Comparison of ENCODE assay signal across 17 cellular contexts in the genomic region with DNA sequence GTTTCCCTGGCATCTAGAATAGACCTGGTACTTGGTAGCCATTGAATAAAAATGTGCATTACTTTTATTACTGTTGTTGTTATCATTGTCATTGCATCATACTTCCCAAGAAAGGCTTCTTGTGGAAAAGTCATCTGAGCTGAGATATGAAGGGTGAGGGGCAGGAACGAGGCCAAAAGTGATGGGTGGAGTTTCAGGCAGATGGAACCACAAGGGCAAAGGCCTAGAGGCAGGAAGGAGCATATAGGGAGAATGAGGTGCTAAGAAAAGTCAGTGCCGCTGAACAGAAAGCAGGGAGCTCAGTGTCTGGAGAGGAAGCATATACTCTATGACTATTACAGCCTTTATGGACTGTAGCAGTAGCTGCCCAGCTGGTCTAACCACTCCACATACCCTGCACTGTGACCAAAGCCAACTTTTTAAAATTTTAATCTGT.
A peak's percentile ranks its signal among the peaks of the same experiment; 100 is the strongest.
DNase-seq lines count a peak whose midpoint lies in the region; ATAC-seq and TF ChIP-seq lines count a peak whose summit lies in the region.
"Had no signal": no experiment of that assay in that cellular context is flagged by ENCODE, and none has a peak within 500 bp of the region (broad histone marks: within the 10 kb centered on the region; RNA-seq: fewer than 3 reads in every experiment).

No MANE protein-coding gene starts in this region.

- no peak for DNase-seq in activated CD4-positive, alpha-beta T cell treated with anti-CD3 and anti-CD28 coated beads for 36 hours
- DNase-seq in activated CD4-positive, alpha-beta T cell treated with anti-CD3 and anti-CD28 coated beads for 1 hour, result no peak
- no peak for DNase-seq in mucosa of descending colon
- DNase-seq in OCI-M2 (lab: John Stamatoyannopoulos, UW; ENCODE audit: unreplicated experiment), result no peak
- DNase-seq: CD4-positive, alpha-beta T cell; central memory CD4-positive, alpha-beta T cell; effector memory CD4-positive, alpha-beta T cell; islet precursor cell; NCI-H187 treated with DMSO at 0.1 percent for 48 hours; NCI-H510A treated with DMSO at 0.1 percent for 48 hours had no signal

- no peaks in the 10 kb centered on the region for H3F3A ChIP-seq in Loucy (ENCODE audit: low read depth)

- no peaks in the 10 kb centered on the region for H3K36me3 ChIP-seq in Loucy (ENCODE audit: insufficient read depth, low read length)
- no peaks in the 10 kb centered on the region for H3K36me3 ChIP-seq in esophagus (ENCODE audit: control insufficient read depth in 2 of 2, insufficient read depth in 2 of 2, low read length in 1 of 2)
- no peaks in the 10 kb centered on the region for H3K36me3 ChIP-seq in mucosa of descending colon (ENCODE audit: low read depth)
- H3K36me3 ChIP-seq: tibial nerve had no signal

- H3K4me3 ChIP-seq in Loucy (ENCODE audit: low read length, poor library complexity, severe bottlenecking), result no peak overlapping the region
- no peak overlapping the region for H3K4me3 ChIP-seq in esophagus (ENCODE audit: low read depth in 1 of 2, low read length in 2 of 2)
- no peak overlapping the region for H3K4me3 ChIP-seq in mucosa of descending colon
- H3K4me3 ChIP-seq: A549, tibial nerve had no signal

- H3K4me3 Mint-ChIP-seq in activated CD4-positive, alpha-beta T cell treated with anti-CD3 and anti-CD28 coated beads for 36 hours, result no peak overlapping the region
- no peak overlapping the region for H3K4me3 Mint-ChIP-seq in activated T-helper 17 cell treated with anti-CD3 and anti-CD28 coated beads, Interleukin-2, amount 50 U/mL, for 72 hours
- H3K4me3 Mint-ChIP-seq: activated naive CD4-positive, alpha-beta T cell treated with anti-CD3 and anti-CD28 coated beads, Interleukin-2, amount 50 U/mL, for 24 hours; CD4-positive, alpha-beta T cell had no signal

- no peaks in the 10 kb centered on the region for H3K9me3 Mint-ChIP-seq in activated CD4-positive, alpha-beta T cell treated with anti-CD3 and anti-CD28 coated beads for 36 hours (ENCODE audit: low read depth)
- no peaks in the 10 kb centered on the region for H3K9me3 Mint-ChIP-seq in activated T-helper 17 cell treated with anti-CD3 and anti-CD28 coated beads, Interleukin-2, amount 50 U/mL, for 72 hours
- H3K9me3 Mint-ChIP-seq: activated naive CD4-positive, alpha-beta T cell treated with anti-CD3 and anti-CD28 coated beads, Interleukin-2, amount 50 U/mL, for 24 hours; CD4-positive, alpha-beta T cell had no signal

- peaks cover 49% of the 10 kb centered on the region for H3K4me1 Mint-ChIP-seq in activated CD4-positive, alpha-beta T cell treated with anti-CD3 and anti-CD28 coated beads for 36 hours
- H3K4me1 Mint-ChIP-seq in activated T-helper 17 cell treated with anti-CD3 and anti-CD28 coated beads, Interleukin-2, amount 50 U/mL, for 72 hours, result peaks cover 29% of the 10 kb centered on the region

- intact Hi-C loops in activated CD4-positive, alpha-beta T cell treated with anti-CD3 and anti-CD28 coated beads for 36 hours (cut with DNase I, micrococcal nuclease), result loop anchor here in 1 of 2 experiments (5.0 kb wide), 1 partner anchor 132 kb away; no protein-coding TSS in a partner anchor
- intact Hi-C loops in mucosa of descending colon (cut with DNase I, micrococcal nuclease), result no loop called here

- POLR2A ChIA-PET in activated CD4-positive, alpha-beta T cell treated with anti-CD3 and anti-CD28 coated beads for 36 hours (lab: Charles Lee), result no interaction called here

- H3K9ac ChIP-seq in Loucy (ENCODE audit: low read depth, low read length, poor library complexity, severe bottlenecking), result no peak overlapping the region

- no peaks in the 10 kb centered on the region for H4K20me1 ChIP-seq in Loucy (ENCODE audit: insufficient read depth, low read length, poor library complexity, severe bottlenecking)

- TF ChIP-seq CTCF in Loucy (conservative IDR thresholded peaks at IDR 0.05; ENCODE audit: low read length), result no peak
- TF ChIP-seq CTCF in mucosa of descending colon (IDR thresholded peaks at IDR 0.05), result no peak

- no peaks in the 10 kb centered on the region for H3K36me3 Mint-ChIP-seq in activated CD4-positive, alpha-beta T cell treated with anti-CD3 and anti-CD28 coated beads for 36 hours (ENCODE audit: low read depth)
- no peaks in the 10 kb centered on the region for H3K36me3 Mint-ChIP-seq in activated T-helper 17 cell treated with anti-CD3 and anti-CD28 coated beads, Interleukin-2, amount 50 U/mL, for 72 hours (ENCODE audit: low read depth)
- H3K36me3 Mint-ChIP-seq: activated naive CD4-positive, alpha-beta T cell treated with anti-CD3 and anti-CD28 coated beads, Interleukin-2, amount 50 U/mL, for 24 hours had no signal

- H3K27me3 Mint-ChIP-seq in activated CD4-positive, alpha-beta T cell treated with anti-CD3 and anti-CD28 coated beads for 36 hours, result no peaks in the 10 kb centered on the region
- H3K27me3 Mint-ChIP-seq in activated T-helper 17 cell treated with anti-CD3 and anti-CD28 coated beads, Interleukin-2, amount 50 U/mL, for 72 hours, result no peaks in the 10 kb centered on the region
- H3K27me3 Mint-ChIP-seq: activated naive CD4-positive, alpha-beta T cell treated with anti-CD3 and anti-CD28 coated beads, Interleukin-2, amount 50 U/mL, for 24 hours; CD4-positive, alpha-beta T cell had no signal

- H3K4me1 ChIP-seq in Loucy (ENCODE audit: insufficient read depth, low read length, poor library complexity, severe bottlenecking), result peaks cover 27% of the 10 kb centered on the region
- H3K4me1 ChIP-seq in esophagus (ENCODE audit: control insufficient read depth in 2 of 2, insufficient read depth in 2 of 2, low read length in 1 of 2), result peaks cover 0 to 2% of the 10 kb centered on the region in 2 donors
- H3K4me1 ChIP-seq in mucosa of descending colon (ENCODE audit: low read depth), result no peaks in the 10 kb centered on the region
- H3K4me1 ChIP-seq: A549, tibial nerve had no signal

- ATAC-seq in activated CD4-positive, alpha-beta T cell treated with anti-CD3 and anti-CD28 coated beads for 36 hours, result no peak
- ATAC-seq in mucosa of descending colon, result peak; percentile 83
- ATAC-seq in HG03342 (IDR thresholded peaks at IDR 0.05; ENCODE audit: unreplicated experiment), result no peak
- ATAC-seq in activated T-helper 17 cell treated with anti-CD3 and anti-CD28 coated beads, Interleukin-2, amount 50 U/mL, for 72 hours (replicated peaks), result no peak
- ATAC-seq: A549 had no signal

- no peaks in the 10 kb centered on the region for H3K27me3 ChIP-seq in Loucy (ENCODE audit: insufficient read depth, low read length, poor library complexity, severe bottlenecking)
- H3K27me3 ChIP-seq in esophagus (ENCODE audit: control insufficient read depth in 1 of 2, insufficient read depth in 2 of 2, low read length in 2 of 2), result no peaks in the 10 kb centered on the region
- H3K27me3 ChIP-seq: tibial nerve had no signal

- H3K9me2 ChIP-seq in Loucy (replicated peaks; ENCODE audit: low read depth, low read length), result no peaks in the 10 kb centered on the region

- no peaks in the 10 kb centered on the region for H3K79me2 ChIP-seq in Loucy (ENCODE audit: insufficient read depth, low read length)

- peak overlapping the region; percentile 49; the same call in 1 of the 2 replicates for H2AFZ ChIP-seq in Loucy (ENCODE audit: low read length)

- CTCF ChIA-PET in activated CD4-positive, alpha-beta T cell treated with anti-CD3 and anti-CD28 coated beads for 36 hours (lab: Charles Lee), result interaction anchor here (0.6 to 2.0 kb wide), 3 partner anchors 8 to 24 kb away, joined by 4 to 8 read pairs (median 5); no protein-coding TSS in a partner anchor

- no peak overlapping the region for H3K4me2 ChIP-seq in Loucy (ENCODE audit: low read depth, low read length, poor library complexity, severe bottlenecking)
- H3K4me2 ChIP-seq: A549 had no signal

- H3K27ac Mint-ChIP-seq in activated CD4-positive, alpha-beta T cell treated with anti-CD3 and anti-CD28 coated beads for 36 hours, result peak overlapping the region; percentile 21
- no peak overlapping the region for H3K27ac Mint-ChIP-seq in activated T-helper 17 cell treated with anti-CD3 and anti-CD28 coated beads, Interleukin-2, amount 50 U/mL, for 72 hours
- H3K27ac Mint-ChIP-seq: activated naive CD4-positive, alpha-beta T cell treated with anti-CD3 and anti-CD28 coated beads, Interleukin-2, amount 50 U/mL, for 24 hours; CD4-positive, alpha-beta T cell had no signal

- whole genome bisulfite sequencing in esophagus, 2 donors, result 56 to 58% methylated on average over 2 of the region's 2 CpGs

- H3K9me3 ChIP-seq in Loucy (ENCODE audit: insufficient read depth, low read depth, low read length), result no peaks in the 10 kb centered on the region
- H3K9me3 ChIP-seq in esophagus (ENCODE audit: control insufficient read depth in 2 of 2, insufficient read depth in 1 of 2, low read depth in 1 of 2, low read length in 1 of 2), result no peaks in the 10 kb centered on the region
- no peaks in the 10 kb centered on the region for H3K9me3 ChIP-seq in mucosa of descending colon
- H3K9me3 ChIP-seq: A549, tibial nerve had no signal

- peak overlapping the region; percentile 73 to 75 for H3K27ac ChIP-seq in esophagus (ENCODE audit: low read depth in 2 of 2, low read length in 1 of 2)
- H3K27ac ChIP-seq: tibial nerve had no signal
